ENCODE assay signal across 1 cellular context in the genomic region with DNA sequence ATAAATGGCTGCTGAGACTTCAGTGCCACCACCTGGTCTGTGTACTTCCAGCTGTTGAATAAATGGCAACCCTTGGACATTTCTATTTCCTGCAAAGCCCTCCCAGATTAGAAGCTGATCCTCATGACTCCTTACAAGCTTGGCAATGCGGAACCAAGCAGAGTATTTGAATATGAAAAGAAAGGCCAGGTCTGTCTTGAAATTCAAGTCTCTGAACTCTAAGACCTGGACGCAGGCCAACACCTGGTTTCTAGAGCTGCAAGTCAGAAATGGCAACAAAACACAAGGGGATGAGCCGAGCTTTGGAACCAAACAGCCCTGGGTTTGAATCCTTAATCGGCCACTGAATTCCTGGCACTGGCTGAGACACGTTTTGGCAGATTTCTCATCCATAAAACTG.
TF ChIP-seq lines count a peak whose summit lies in the region.

No MANE protein-coding gene starts in this region.

TF ChIP-seq in GM23338, 12 proteins besides CTCF, POLR2A, EP300 and RAD21 (continued from another document):
- TF ChIP-seq, protein P1, sequence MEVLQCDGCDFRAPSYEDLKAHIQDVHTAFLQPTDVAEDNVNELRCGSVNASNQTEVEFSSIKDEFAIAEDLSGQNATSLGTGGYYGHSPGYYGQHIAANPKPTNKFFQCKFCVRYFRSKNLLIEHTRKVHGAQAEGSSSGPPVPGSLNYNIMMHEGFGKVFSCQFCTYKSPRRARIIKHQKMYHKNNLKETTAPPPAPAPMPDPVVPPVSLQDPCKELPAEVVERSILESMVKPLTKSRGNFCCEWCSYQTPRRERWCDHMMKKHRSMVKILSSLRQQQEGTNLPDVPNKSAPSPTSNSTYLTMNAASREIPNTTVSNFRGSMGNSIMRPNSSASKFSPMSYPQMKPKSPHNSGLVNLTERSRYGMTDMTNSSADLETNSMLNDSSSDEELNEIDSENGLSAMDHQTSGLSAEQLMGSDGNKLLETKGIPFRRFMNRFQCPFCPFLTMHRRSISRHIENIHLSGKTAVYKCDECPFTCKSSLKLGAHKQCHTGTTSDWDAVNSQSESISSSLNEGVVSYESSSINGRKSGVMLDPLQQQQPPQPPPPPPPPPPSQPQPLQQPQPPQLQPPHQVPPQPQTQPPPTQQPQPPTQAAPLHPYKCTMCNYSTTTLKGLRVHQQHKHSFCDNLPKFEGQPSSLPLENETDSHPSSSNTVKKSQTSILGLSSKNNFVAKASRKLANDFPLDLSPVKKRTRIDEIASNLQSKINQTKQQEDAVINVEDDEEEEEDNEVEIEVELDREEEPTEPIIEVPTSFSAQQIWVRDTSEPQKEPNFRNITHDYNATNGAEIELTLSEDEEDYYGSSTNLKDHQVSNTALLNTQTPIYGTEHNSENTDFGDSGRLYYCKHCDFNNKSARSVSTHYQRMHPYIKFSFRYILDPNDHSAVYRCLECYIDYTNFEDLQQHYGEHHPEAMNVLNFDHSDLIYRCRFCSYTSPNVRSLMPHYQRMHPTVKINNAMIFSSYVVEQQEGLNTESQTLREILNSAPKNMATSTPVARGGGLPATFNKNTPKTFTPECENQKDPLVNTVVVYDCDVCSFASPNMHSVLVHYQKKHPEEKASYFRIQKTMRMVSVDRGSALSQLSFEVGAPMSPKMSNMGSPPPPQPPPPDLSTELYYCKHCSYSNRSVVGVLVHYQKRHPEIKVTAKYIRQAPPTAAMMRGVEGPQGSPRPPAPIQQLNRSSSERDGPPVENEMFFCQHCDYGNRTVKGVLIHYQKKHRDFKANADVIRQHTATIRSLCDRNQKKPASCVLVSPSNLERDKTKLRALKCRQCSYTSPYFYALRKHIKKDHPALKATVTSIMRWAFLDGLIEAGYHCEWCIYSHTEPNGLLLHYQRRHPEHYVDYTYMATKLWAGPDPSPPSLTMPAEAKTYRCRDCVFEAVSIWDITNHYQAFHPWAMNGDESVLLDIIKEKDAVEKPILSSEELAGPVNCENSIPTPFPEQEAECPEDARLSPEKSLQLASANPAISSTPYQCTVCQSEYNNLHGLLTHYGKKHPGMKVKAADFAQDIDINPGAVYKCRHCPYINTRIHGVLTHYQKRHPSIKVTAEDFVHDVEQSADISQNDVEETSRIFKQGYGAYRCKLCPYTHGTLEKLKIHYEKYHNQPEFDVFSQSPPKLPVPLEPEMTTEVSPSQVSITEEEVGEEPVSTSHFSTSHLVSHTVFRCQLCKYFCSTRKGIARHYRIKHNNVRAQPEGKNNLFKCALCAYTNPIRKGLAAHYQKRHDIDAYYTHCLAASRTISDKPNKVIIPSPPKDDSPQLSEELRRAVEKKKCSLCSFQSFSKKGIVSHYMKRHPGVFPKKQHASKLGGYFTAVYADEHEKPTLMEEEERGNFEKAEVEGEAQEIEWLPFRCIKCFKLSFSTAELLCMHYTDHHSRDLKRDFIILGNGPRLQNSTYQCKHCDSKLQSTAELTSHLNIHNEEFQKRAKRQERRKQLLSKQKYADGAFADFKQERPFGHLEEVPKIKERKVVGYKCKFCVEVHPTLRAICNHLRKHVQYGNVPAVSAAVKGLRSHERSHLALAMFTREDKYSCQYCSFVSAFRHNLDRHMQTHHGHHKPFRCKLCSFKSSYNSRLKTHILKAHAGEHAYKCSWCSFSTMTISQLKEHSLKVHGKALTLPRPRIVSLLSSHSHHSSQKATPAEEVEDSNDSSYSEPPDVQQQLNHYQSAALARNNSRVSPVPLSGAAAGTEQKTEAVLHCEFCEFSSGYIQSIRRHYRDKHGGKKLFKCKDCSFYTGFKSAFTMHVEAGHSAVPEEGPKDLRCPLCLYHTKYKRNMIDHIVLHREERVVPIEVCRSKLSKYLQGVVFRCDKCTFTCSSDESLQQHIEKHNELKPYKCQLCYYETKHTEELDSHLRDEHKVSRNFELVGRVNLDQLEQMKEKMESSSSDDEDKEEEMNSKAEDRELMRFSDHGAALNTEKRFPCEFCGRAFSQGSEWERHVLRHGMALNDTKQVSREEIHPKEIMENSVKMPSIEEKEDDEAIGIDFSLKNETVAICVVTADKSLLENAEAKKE (CRISPR knock-in tag; IDR thresholded peaks at IDR 0.05) = no peak
- TF ChIP-seq, protein P2, sequence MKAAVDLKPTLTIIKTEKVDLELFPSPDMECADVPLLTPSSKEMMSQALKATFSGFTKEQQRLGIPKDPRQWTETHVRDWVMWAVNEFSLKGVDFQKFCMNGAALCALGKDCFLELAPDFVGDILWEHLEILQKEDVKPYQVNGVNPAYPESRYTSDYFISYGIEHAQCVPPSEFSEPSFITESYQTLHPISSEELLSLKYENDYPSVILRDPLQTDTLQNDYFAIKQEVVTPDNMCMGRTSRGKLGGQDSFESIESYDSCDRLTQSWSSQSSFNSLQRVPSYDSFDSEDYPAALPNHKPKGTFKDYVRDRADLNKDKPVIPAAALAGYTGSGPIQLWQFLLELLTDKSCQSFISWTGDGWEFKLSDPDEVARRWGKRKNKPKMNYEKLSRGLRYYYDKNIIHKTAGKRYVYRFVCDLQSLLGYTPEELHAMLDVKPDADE (IDR thresholded peaks at IDR 0.05) = no peak
- TF ChIP-seq CREB1 (CRISPR knock-in tag; IDR thresholded peaks at IDR 0.05; ENCODE audit: low read depth) (no peak), ZNF331 (CRISPR knock-in tag; IDR thresholded peaks at IDR 0.05; ENCODE audit: low read depth) (no peak), JUNB (IDR thresholded peaks at IDR 0.05; ENCODE audit: unreplicated experiment) (no peak), EZH2phosphoT487 (IDR thresholded peaks at IDR 0.05; ENCODE audit: unreplicated experiment) (no peak), EZH2 (IDR thresholded peaks at IDR 0.05; ENCODE audit: low read depth, unreplicated experiment) (no peak), NANOG (IDR thresholded peaks at IDR 0.05; ENCODE audit: borderline replicate concordance) (no peak)
